1 cellular context compared by ENCODE assay signal in genomic region chr11:16604784-16605439, GRCh38.
TF ChIP-seq lines count a peak whose summit lies in the region.

No MANE protein-coding gene starts in this region.

TF ChIP-seq in K562, 482 proteins besides CTCF, POLR2A, EP300 and RAD21 (continued from another document and continues in another):
- peak in 1 of 2 experiments; percentile 70; a peak in 2 of 4 replicates for TF ChIP-seq ZMIZ1 (IDR thresholded peaks at IDR 0.05; ENCODE audit: low read depth in 2 of 2, low read length in 2 of 2)
- no peak for TF ChIP-seq CHD7 (IDR thresholded peaks at IDR 0.05; ENCODE audit: low read depth, low read length)
- peak; percentile 89 for TF ChIP-seq SMARCA4 (IDR thresholded peaks at IDR 0.05)
- TF ChIP-seq TEAD1 (CRISPR knock-in tag; IDR thresholded peaks at IDR 0.05) = 0 out of 4 replicates have a peak, but pooled peaks of 1 of the 2 experiments have one; percentile 17
- TF ChIP-seq RBBP5 (IDR thresholded peaks at IDR 0.05; ENCODE audit: borderline replicate concordance, insufficient read depth, low read length, poor library complexity, severe bottlenecking) = peak; percentile 52
- no peak for TF ChIP-seq HNRNPLL (IDR thresholded peaks at IDR 0.05; ENCODE audit: low read depth, low read length, poor library complexity, severe bottlenecking)
- no peak for TF ChIP-seq PBX2 (CRISPR knock-in tag; IDR thresholded peaks at IDR 0.05; ENCODE audit: low read depth)
- peak; percentile 75 for TF ChIP-seq PBX2 (tag; conservative IDR thresholded peaks at IDR 0.05; ENCODE audit: low read depth)
- no peak for TF ChIP-seq CLOCK (CRISPR knock-in tag; IDR thresholded peaks at IDR 0.05; ENCODE audit: borderline replicate concordance)
- TF ChIP-seq ARID1B (IDR thresholded peaks at IDR 0.05) = peak; percentile 97
- peak in 1 of 2 experiments; percentile 45; a peak in 1 of 4 replicates for TF ChIP-seq RCOR1 (IDR thresholded peaks at IDR 0.05; ENCODE audit: borderline replicate concordance in 1 of 2, low read depth in 2 of 2, low read length in 2 of 2)
- peak; percentile 7 for TF ChIP-seq TBP (optimal IDR thresholded peaks at IDR 0.05; ENCODE audit: low read depth, low read length)
- 0 out of 2 replicates have a peak, but pooled peaks have one; percentile 17 for TF ChIP-seq GABPA (tag; conservative IDR thresholded peaks at IDR 0.05; ENCODE audit: low read depth)
- peak; percentile 47; the same call in 1 of the 2 replicates for TF ChIP-seq DMBX1 (CRISPR knock-in tag; IDR thresholded peaks at IDR 0.05; ENCODE audit: borderline replicate concordance)
- TF ChIP-seq ZKSCAN8 (CRISPR knock-in tag; IDR thresholded peaks at IDR 0.05) = 0 out of 2 replicates have a peak, but pooled peaks have one; percentile 41
- TF ChIP-seq PHB (CRISPR knock-in tag; IDR thresholded peaks at IDR 0.05) = no peak
- peak; percentile 79 for TF ChIP-seq HDAC3 (IDR thresholded peaks at IDR 0.05; ENCODE audit: borderline replicate concordance, partially characterized antibody)
- no peak for TF ChIP-seq E2F4 (CRISPR knock-in tag; IDR thresholded peaks at IDR 0.05; ENCODE audit: low read depth)
- no peak for TF ChIP-seq HINFP (tag; conservative IDR thresholded peaks at IDR 0.05; ENCODE audit: low read depth)
- no peak for TF ChIP-seq ZNF280A (IDR thresholded peaks at IDR 0.05; ENCODE audit: low read depth, partially characterized antibody)
- TF ChIP-seq ZNF766 (CRISPR knock-in tag; conservative IDR thresholded peaks at IDR 0.05) = no peak; the same call in 1 of the 2 replicates
- peak; percentile 76 for TF ChIP-seq SOX6 (IDR thresholded peaks at IDR 0.05)
- TF ChIP-seq SMAD4 (CRISPR knock-in tag; conservative IDR thresholded peaks at IDR 0.05) = peak; percentile 83
- no peak for TF ChIP-seq ZNF79 (CRISPR knock-in tag; IDR thresholded peaks at IDR 0.05; ENCODE audit: low read depth)
- TF ChIP-seq ETS2 (tag; IDR thresholded peaks at IDR 0.05; ENCODE audit: borderline replicate concordance, poor library complexity, severe bottlenecking) = no peak
